In genomic region chr19:49038557-49039276, GRCh38 we compare ENCODE assay signal across 1 cellular context.
TF ChIP-seq lines count a peak whose summit lies in the region.

No MANE protein-coding gene starts in this region.

TF ChIP-seq in HEK293, 187 proteins besides CTCF, POLR2A, EP300 and RAD21:
- TF ChIP-seq PATZ1 (tag by site-specific recombination; IDR thresholded peaks at IDR 0.05) (0 out of 2 replicates have a peak, but pooled peaks have one; percentile 17), GLIS1 (tag by site-specific recombination; IDR thresholded peaks at IDR 0.05) (peak; percentile 74)
TF ChIP-seq in HEK293: peak in this region for 2; not testable (repeated sequence) for 185.
